35 cellular contexts compared by ENCODE assay signal in the genomic region with DNA sequence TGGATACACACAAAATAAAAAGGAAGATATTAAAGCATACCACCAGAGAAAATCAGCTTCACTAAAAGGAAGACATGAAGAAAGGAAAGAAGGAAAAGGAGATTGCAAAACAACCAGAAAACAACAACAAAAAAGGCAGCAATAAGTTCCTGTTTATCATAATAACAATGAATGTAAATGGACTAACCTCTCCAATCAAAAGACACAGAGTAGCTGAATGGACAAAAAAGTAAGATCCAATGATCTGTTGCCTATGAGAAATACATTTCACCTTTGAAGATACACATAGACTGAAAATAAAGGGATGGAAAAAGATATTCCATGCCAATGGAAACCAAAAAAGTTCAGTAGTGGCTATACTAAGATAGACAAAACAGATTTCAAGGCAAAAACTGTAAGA.
"Had no signal": no experiment of that assay in that cellular context is flagged by ENCODE, and none has a peak within 500 bp of the region (broad histone marks: within the 10 kb centered on the region; RNA-seq: fewer than 3 reads in every experiment).

No MANE protein-coding gene starts in this region.

- H3K9me3 ChIP-seq: MG63 had no signal

- H3K27me3 ChIP-seq: MG63 had no signal

- DNase-seq: Karpas-422, Kasumi-1, MG63, MM.1S, MV-4-11, NCI-H1048, NCI-H1092, NCI-H1092 treated with DMSO at 0.1 percent for 48 hours, NCI-H1105, NCI-H1105 treated with DMSO at 0.1 percent for 48 hours, NCI-H1417, NCI-H1417 treated with DMSO at 0.1 percent for 48 hours, NCI-H1436, NCI-H1436 treated with DMSO at 0.1 percent for 48 hours, NCI-H146, NCI-H1694, NCI-H1694 treated with DMSO at 0.1 percent for 48 hours, NCI-H187, NCI-H187 treated with DMSO at 0.1 percent for 48 hours, NCI-H1930, NCI-H2029, NCI-H2029 treated with DMSO at 0.1 percent for 48 hours, NCI-H2081, NCI-H2081 treated with DMSO at 0.1 percent for 48 hours, NCI-H2107, NCI-H2171, NCI-H2171 treated with DMSO at 0.1 percent for 48 hours, NCI-H2227 treated with DMSO at 0.1 percent for 48 hours, NCI-H226, NCI-H345, NCI-H446, NCI-H446 treated with DMSO at 0.1 percent for 48 hours, NCI-H510A, NCI-H510A treated with DMSO at 0.1 percent for 48 hours, NCI-H524 had no signal

- H3K36me3 ChIP-seq: MG63 had no signal

- H3K4me3 ChIP-seq: MG63 had no signal
